ENCODE assay signal across 19 cellular contexts in genomic region chr3:155292133-155292532, GRCh38. TPM values are rescaled to one million over a fixed set of nuclear protein-coding genes. Genes with fewer than 3 reads are reported as not detected.
DNase-seq lines count a peak whose midpoint lies in the region; ATAC-seq and TF ChIP-seq lines count a peak whose summit lies in the region.
"Had no signal": no experiment of that assay in that cellular context is flagged by ENCODE, and none has a peak within 500 bp of the region (broad histone marks: within the 10 kb centered on the region; RNA-seq: fewer than 3 reads in every experiment).

No MANE protein-coding gene starts in this region.

- TF ChIP-seq CTCF in GM20000 (IDR thresholded peaks at IDR 0.05; ENCODE audit: extremely low read depth, missing control alignments): no peak
- TF ChIP-seq CTCF in endothelial cell (IDR thresholded peaks at IDR 0.05; ENCODE audit: unreplicated experiment): no peak
- no peak for TF ChIP-seq CTCF in activated CD8-positive, alpha-beta T cell treated with anti-CD3 and anti-CD28 coated beads for 36 hours (IDR thresholded peaks at IDR 0.05)

- POLR2A ChIA-PET in activated CD8-positive, alpha-beta T cell treated with anti-CD3 and anti-CD28 coated beads for 36 hours (lab: Charles Lee): no interaction called here

- no peaks in the 10 kb centered on the region for H3K4me1 Mint-ChIP-seq in endothelial cell (ENCODE audit: unreplicated experiment)
- H3K4me1 Mint-ChIP-seq in activated naive CD8-positive, alpha-beta T cell treated with anti-CD3 and anti-CD28 coated beads for 36 hours: no peaks in the 10 kb centered on the region
- no peaks in the 10 kb centered on the region for H3K4me1 Mint-ChIP-seq in activated CD8-positive, alpha-beta T cell treated with anti-CD3 and anti-CD28 coated beads for 36 hours (ENCODE audit: low read depth)

- intact Hi-C loops in activated CD8-positive, alpha-beta T cell treated with anti-CD3 and anti-CD28 coated beads for 36 hours (cut with micrococcal nuclease): no loop called here

- CTCF ChIA-PET in activated CD8-positive, alpha-beta T cell treated with anti-CD3 and anti-CD28 coated beads for 36 hours (lab: Charles Lee): no interaction called here

- H3K9me3 Mint-ChIP-seq in endothelial cell (ENCODE audit: unreplicated experiment): no peaks in the 10 kb centered on the region
- peaks cover 3% of the 10 kb centered on the region for H3K9me3 Mint-ChIP-seq in activated naive CD8-positive, alpha-beta T cell treated with anti-CD3 and anti-CD28 coated beads for 36 hours
- H3K9me3 Mint-ChIP-seq in activated CD8-positive, alpha-beta T cell treated with anti-CD3 and anti-CD28 coated beads for 36 hours: peaks cover 6% of the 10 kb centered on the region

- ATAC-seq in left lobe of liver: peak; percentile 90
- ATAC-seq in activated CD8-positive, alpha-beta T cell treated with anti-CD3 and anti-CD28 coated beads for 36 hours: no peak
- ATAC-seq: Panc1, Right ventricle myocardium inferior had no signal

- no peak overlapping the region for H3K27ac Mint-ChIP-seq in endothelial cell (ENCODE audit: unreplicated experiment)
- no peak overlapping the region for H3K27ac Mint-ChIP-seq in activated naive CD8-positive, alpha-beta T cell treated with anti-CD3 and anti-CD28 coated beads for 36 hours
- H3K27ac Mint-ChIP-seq in activated CD8-positive, alpha-beta T cell treated with anti-CD3 and anti-CD28 coated beads for 36 hours: no peak overlapping the region
- H3K27ac Mint-ChIP-seq: H9 had no signal

- DNase-seq in AG08395 (ENCODE audit: low spot score) (peak; percentile 10), HCEC 1CT (peak; percentile 45), fibroblast of gingiva (ENCODE audit: low read depth) (peak; percentile 69), left lobe of liver (ENCODE audit: low spot score) (no peak), GM20000 (ENCODE audit: low spot score) (no peak), endothelial cell (ENCODE audit: low spot score) (no peak)
- DNase-seq in activated naive CD8-positive, alpha-beta T cell treated with anti-CD3 and anti-CD28 coated beads for 36 hours: no peak
- no peak for DNase-seq in activated CD8-positive, alpha-beta T cell treated with anti-CD3 and anti-CD28 coated beads for 36 hours
- DNase-seq: AML-193, DMS79, GF-D8, H9, MV-4-11, NCI-H1417 treated with DMSO at 0.1 percent for 48 hours, NCI-H2029, NCI-H510A, NCI-H82 had no signal

- H3K27me3 Mint-ChIP-seq in endothelial cell (ENCODE audit: unreplicated experiment): no peaks in the 10 kb centered on the region
- H3K27me3 Mint-ChIP-seq in activated naive CD8-positive, alpha-beta T cell treated with anti-CD3 and anti-CD28 coated beads for 36 hours: peaks cover 4% of the 10 kb centered on the region
- no peaks in the 10 kb centered on the region for H3K27me3 Mint-ChIP-seq in activated CD8-positive, alpha-beta T cell treated with anti-CD3 and anti-CD28 coated beads for 36 hours

- H3K36me3 Mint-ChIP-seq in endothelial cell (ENCODE audit: low read depth, unreplicated experiment): no peaks in the 10 kb centered on the region
- H3K36me3 Mint-ChIP-seq in activated naive CD8-positive, alpha-beta T cell treated with anti-CD3 and anti-CD28 coated beads for 36 hours: no peaks in the 10 kb centered on the region
- H3K36me3 Mint-ChIP-seq in activated CD8-positive, alpha-beta T cell treated with anti-CD3 and anti-CD28 coated beads for 36 hours (ENCODE audit: low read depth): no peaks in the 10 kb centered on the region

- H3K4me3 Mint-ChIP-seq in endothelial cell (ENCODE audit: unreplicated experiment): no peak overlapping the region
- H3K4me3 Mint-ChIP-seq in activated naive CD8-positive, alpha-beta T cell treated with anti-CD3 and anti-CD28 coated beads for 36 hours: no peak overlapping the region
- no peak overlapping the region for H3K4me3 Mint-ChIP-seq in activated CD8-positive, alpha-beta T cell treated with anti-CD3 and anti-CD28 coated beads for 36 hours
- H3K4me3 Mint-ChIP-seq: H9 had no signal

RNA-seq across cellular contexts. Expression of gene STRIT1, which starts 1.4 kb away (rescaled TPM):
- total RNA-seq in left lobe of liver (not detected), endothelial cell (ENCODE audit: unreplicated experiment) (not detected)
- total RNA-seq in activated naive CD8-positive, alpha-beta T cell treated with anti-CD3 and anti-CD28 coated beads for 36 hours: not detected
- total RNA-seq in activated CD8-positive, alpha-beta T cell treated with anti-CD3 and anti-CD28 coated beads for 36 hours: not detected
- total RNA-seq: H9 had no signal

Comparison
In these comparisons a context has a peak if more than half of its experiments do, and no peak if none do; other contexts are left out.
1. DNase-seq: peak in AG08395 (single experiment), HCEC 1CT (single experiment) and fibroblast of gingiva (single experiment); none in left lobe of liver (single experiment), GM20000 (single experiment), endothelial cell (single experiment), activated naive CD8-positive, alpha-beta T cell treated with anti-CD3 and anti-CD28 coated beads for 36 hours (single experiment) and activated CD8-positive, alpha-beta T cell treated with anti-CD3 and anti-CD28 coated beads for 36 hours (single experiment).